14 cellular contexts compared by ENCODE assay signal in the genomic region with DNA sequence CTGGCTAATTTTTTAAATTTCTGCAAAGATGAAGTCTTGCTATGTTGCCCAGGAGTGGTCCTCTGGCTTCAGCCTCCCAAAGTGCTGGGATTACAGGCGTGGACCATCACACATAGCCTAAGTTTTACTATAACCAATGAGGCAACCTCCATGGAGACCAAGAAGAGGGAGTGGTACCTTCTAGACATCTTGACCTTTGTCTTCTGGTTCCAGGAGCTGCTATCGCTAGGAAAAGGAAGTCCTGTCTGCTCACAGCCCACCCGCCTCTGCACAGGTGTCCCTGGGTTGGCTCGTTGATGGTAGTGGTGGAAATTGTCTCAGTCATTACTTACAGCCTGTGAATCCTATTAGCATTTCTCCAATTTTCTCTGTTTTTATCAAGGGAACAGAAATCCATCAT.
DNase-seq lines count a peak whose midpoint lies in the region; ATAC-seq and TF ChIP-seq lines count a peak whose summit lies in the region.
"Had no signal": no experiment of that assay in that cellular context is flagged by ENCODE, and none has a peak within 500 bp of the region (broad histone marks: within the 10 kb centered on the region; RNA-seq: fewer than 3 reads in every experiment).

No MANE protein-coding gene starts in this region.

- TF ChIP-seq RAD21 in IMR-90 (IDR thresholded peaks at IDR 0.05; ENCODE audit: low read length), result no peak

- H3K36me3 ChIP-seq in IMR-90 (ENCODE audit: control insufficient read depth, insufficient read depth, low read length) (no peaks in the 10 kb centered on the region), SU-DHL-6 (ENCODE audit: low read length) (no peaks in the 10 kb centered on the region), neuronal stem cell (replicated peaks in 1 of 2; ENCODE audit: control insufficient read depth in 2 of 2, insufficient read depth in 2 of 2, low read length in 2 of 2) (no peaks in the 10 kb centered on the region)
- H3K36me3 ChIP-seq: HAP-1 had no signal

- H4K91ac ChIP-seq in IMR-90 (ENCODE audit: insufficient read depth, low read depth, low read length) (no peak overlapping the region), neuronal stem cell (ENCODE audit: low read depth, low read length, poor library complexity) (no peak overlapping the region)

- no peak for TF ChIP-seq POLR2A in IMR-90 (IDR thresholded peaks at IDR 0.05; ENCODE audit: low read depth, low read length)

- H2AK9ac ChIP-seq in IMR-90 (replicated peaks; ENCODE audit: low read depth, low read length, poor library complexity), result no peak overlapping the region

- no peaks in the 10 kb centered on the region for H4K20me1 ChIP-seq in IMR-90 (ENCODE audit: insufficient read depth, low read length)
- H4K20me1 ChIP-seq in SU-DHL-6 (ENCODE audit: low read depth, low read length), result no peaks in the 10 kb centered on the region

- H3K23ac ChIP-seq in IMR-90 (ENCODE audit: low read depth, low read length) (no peak overlapping the region), neuronal stem cell (ENCODE audit: low read depth, low read length, poor library complexity) (no peak overlapping the region)

- no peak for ATAC-seq in IMR-90 (ENCODE audit: low read depth)
- ATAC-seq: CD8-positive, alpha-beta T cell had no signal

- no peak overlapping the region for H3K4me2 ChIP-seq in IMR-90 (ENCODE audit: low read depth, low read length)
- H3K4me2 ChIP-seq in SU-DHL-6 (ENCODE audit: low read depth, low read length, poor library complexity, severe bottlenecking), result no peak overlapping the region
- H3K4me2 ChIP-seq in neuronal stem cell (ENCODE audit: insufficient read depth, low read length, poor library complexity, severe bottlenecking), result no peak overlapping the region

- no peak overlapping the region for H2BK12ac ChIP-seq in neuronal stem cell (ENCODE audit: low read length)

- H2BK15ac ChIP-seq in IMR-90 (ENCODE audit: low read depth, low read length) (no peak overlapping the region), neuronal stem cell (ENCODE audit: low read length) (peak overlapping the region; percentile 17)

- no peak overlapping the region for H2BK20ac ChIP-seq in IMR-90 (ENCODE audit: low read depth, low read length)

- H4K5ac ChIP-seq in IMR-90 (ENCODE audit: low read depth, low read length), result no peak overlapping the region

- no peak overlapping the region for H2AK5ac ChIP-seq in IMR-90 (ENCODE audit: low read depth, low read length)
- H2AK5ac ChIP-seq in neuronal stem cell (ENCODE audit: low read depth, low read length), result no peak overlapping the region

- H3K4me1 ChIP-seq in IMR-90 (ENCODE audit: control insufficient read depth, insufficient read depth, low read length) (peaks cover 25% of the 10 kb centered on the region), neuronal stem cell (ENCODE audit: control insufficient read depth in 2 of 2, insufficient read depth in 1 of 2, low read depth in 1 of 2, low read length in 2 of 2) (peaks cover 18 to 29% of the 10 kb centered on the region in 2 donors)

- H4K8ac ChIP-seq in IMR-90 (ENCODE audit: low read depth in 2 of 2, low read length in 2 of 2) (no peak overlapping the region), neuronal stem cell (ENCODE audit: low read depth, low read length) (no peak overlapping the region)

- H3K4me3 ChIP-seq in IMR-90 (ENCODE audit: insufficient read depth, low read depth, low read length) (no peak overlapping the region), SU-DHL-6 (ENCODE audit: insufficient read depth, low read length, poor library complexity, severe bottlenecking) (no peak overlapping the region), neuronal stem cell (ENCODE audit: low read length in 2 of 2) (no peak overlapping the region)
- H3K4me3 ChIP-seq: HAP-1 had no signal

- in situ Hi-C loops in IMR-90 (cut with MboI; ENCODE audit: low sequenced_read_pairs), result no loop called here

- CTCF ChIA-PET in IMR-90 (lab: Yijun Ruan, JAX), result no interaction called here
- CTCF ChIA-PET in HEK293T (lab: Yijun Ruan, JAX), result no interaction called here

- peaks cover 88% of the 10 kb centered on the region for H3K79me2 ChIP-seq in SU-DHL-6 (ENCODE audit: insufficient read depth, low read length)

- peaks cover 29% of the 10 kb centered on the region for H3F3A ChIP-seq in SU-DHL-6 (ENCODE audit: insufficient read depth)

- BruUV-seq in IMR-90 (replicated peaks; lab: Mats Ljungman, UMichigan), result no TSS peak

- DNase-seq in IMR-90 (no peak), neuronal stem cell (ENCODE audit: low spot score) (no peak), HEK293T (ENCODE audit: extremely low spot score) (no peak), NOMO-1 treated with dmso at 0.1 percent for 144 hours (lab: John Stamatoyannopoulos, UW; ENCODE audit: unreplicated experiment) (no peak)
- DNase-seq in stimulated activated CD8-positive, alpha-beta memory T cell treated with anti-CD3 and anti-CD28 coated beads, Interleukin-4, amount 100 ng/mL, for 48 hours, result no peak
- DNase-seq: Caco-2; CD4-positive, CD25-positive, alpha-beta regulatory T cell; CD8-positive, alpha-beta T cell; DMS153; DND-41; GOT3 had no signal

- H2AFZ ChIP-seq in IMR-90 (replicated peaks; ENCODE audit: low read length, poor library complexity), result no peak overlapping the region
- H2AFZ ChIP-seq in SU-DHL-6 (ENCODE audit: low read depth, low read length, severe bottlenecking), result no peak overlapping the region
- no peak overlapping the region for H2AFZ ChIP-seq in neuronal stem cell (ENCODE audit: low read length)

- no peaks in the 10 kb centered on the region for H3K9me2 ChIP-seq in SU-DHL-6 (replicated peaks; ENCODE audit: insufficient read depth, low read length)

- WGBS in IMR-90 (ENCODE audit: extremely low coverage in 2 of 2, insufficient read length in 1 of 2), 2 experiments, result no CpG with 5 or more reads among the region's 4 CpGs
- no CpG with 5 or more reads among the region's 4 CpGs for WGBS in neuronal stem cell (ENCODE audit: extremely low coverage in 2 of 2, insufficient read length in 2 of 2, insufficient replicate concordance in 1 of 2), 2 donors

- intact Hi-C loops in IMR-90 (cut with micrococcal nuclease), result no loop called here

- H3K9ac ChIP-seq in IMR-90 (ENCODE audit: low read depth, low read length) (no peak overlapping the region), SU-DHL-6 (ENCODE audit: low read length) (no peak overlapping the region), neuronal stem cell (ENCODE audit: low read depth, low read length, poor library complexity) (no peak overlapping the region)

- no peak overlapping the region for H3K56ac ChIP-seq in IMR-90 (ENCODE audit: extremely low read depth, insufficient read depth, low read length)

- H3K27ac ChIP-seq in IMR-90 (ENCODE audit: insufficient read depth, low read length) (no peak overlapping the region), SU-DHL-6 (ENCODE audit: low read depth, low read length) (peak overlapping the region; percentile 17; the same call in 1 of the 2 replicates), neuronal stem cell (replicated peaks; ENCODE audit: low read length) (no peak overlapping the region)
- H3K27ac ChIP-seq: C4-2B had no signal

- H3K18ac ChIP-seq in IMR-90 (ENCODE audit: low read depth, low read length) (no peak overlapping the region), neuronal stem cell (ENCODE audit: low read length) (no peak overlapping the region)

- dilution Hi-C loops in IMR-90 (cut with HindIII; ENCODE audit: low sequenced_read_pairs, unreplicated experiment), result no loop called here

- H3K4ac ChIP-seq in IMR-90 (ENCODE audit: low read depth, low read length), result peak overlapping the region; percentile 18; the same call in 1 of the 2 replicates
- no peak overlapping the region for H3K4ac ChIP-seq in neuronal stem cell (ENCODE audit: low read length)

- H3K79me1 ChIP-seq in IMR-90 (ENCODE audit: low read depth in 1 of 2, low read length in 2 of 2) (peaks cover 41 to 87% of the 10 kb centered on the region in 2 experiments), neuronal stem cell (ENCODE audit: low read depth, low read length) (no peaks in the 10 kb centered on the region)

- H3K14ac ChIP-seq in IMR-90 (replicated peaks; ENCODE audit: low read depth, low read length) (no peak overlapping the region), neuronal stem cell (ENCODE audit: low read length) (no peak overlapping the region)

- H3K9me3 ChIP-seq in IMR-90 (ENCODE audit: control insufficient read depth, insufficient read depth, low read length) (no peaks in the 10 kb centered on the region), SU-DHL-6 (ENCODE audit: insufficient read depth, low read length) (no peaks in the 10 kb centered on the region), neuronal stem cell (replicated peaks in 1 of 2; ENCODE audit: control insufficient read depth in 2 of 2, insufficient read depth in 1 of 2, low read depth in 1 of 2, low read length in 2 of 2) (no peaks in the 10 kb centered on the region)
- H3K9me3 ChIP-seq: Caco-2, HAP-1 had no signal

- H2BK120ac ChIP-seq in IMR-90 (ENCODE audit: low read depth, low read length) (no peak overlapping the region), neuronal stem cell (ENCODE audit: low read depth, low read length) (no peak overlapping the region)

- peaks cover 27% of the 10 kb centered on the region for H3K9me1 ChIP-seq in IMR-90 (ENCODE audit: insufficient read depth, low read length)

- H2BK5ac ChIP-seq in IMR-90 (ENCODE audit: low read depth, low read length, poor library complexity, severe bottlenecking) (no peak overlapping the region), neuronal stem cell (ENCODE audit: low read length) (no peak overlapping the region)

- POLR2A ChIA-PET in IMR-90 (lab: Charles Lee; ENCODE audit: unreplicated experiment) (no interaction called here), HEK293T (lab: Yijun Ruan, JAX) (no interaction called here)

- H3K27me3 ChIP-seq in IMR-90 (ENCODE audit: control insufficient read depth, insufficient read depth, low read length) (no peaks in the 10 kb centered on the region), SU-DHL-6 (ENCODE audit: low read length) (no peaks in the 10 kb centered on the region), neuronal stem cell (ENCODE audit: control insufficient read depth in 3 of 3, insufficient read depth in 3 of 3, low read depth in 1 of 3, low read length in 3 of 3) (no peaks in the 10 kb centered on the region)

- TF ChIP-seq CTCF in IMR-90 (conservative IDR thresholded peaks at IDR 0.05; ENCODE audit: low read depth, low read length) (no peak), SU-DHL-6 (IDR thresholded peaks at IDR 0.05; ENCODE audit: insufficient read depth, low read length, poor library complexity, severe bottlenecking) (no peak)

TF ChIP-seq in IMR-90, 13 proteins besides CTCF, POLR2A, EP300 and RAD21 (continues in another document):
- TF ChIP-seq SMC3 (IDR thresholded peaks at IDR 0.05; ENCODE audit: low read depth, low read length), result no peak
- TF ChIP-seq NFE2L2 (IDR thresholded peaks at IDR 0.05; ENCODE audit: low read depth, low read length), result no peak
- TF ChIP-seq MAFK (IDR thresholded peaks at IDR 0.05; ENCODE audit: low read depth, low read length), result no peak
- TF ChIP-seq MAZ (IDR thresholded peaks at IDR 0.05; ENCODE audit: borderline replicate concordance, low read depth, low read length), result no peak

TF ChIP-seq in HEK293T, 16 proteins besides CTCF, POLR2A, EP300 and RAD21 (continues in another document):
- TF ChIP-seq FOXM1 (IDR thresholded peaks at IDR 0.05; ENCODE audit: borderline replicate concordance), result no peak
